ENCODE assay signal across 24 cellular contexts in genomic region chr7:78140109-78140508, GRCh38.
"Had no signal": no experiment of that assay in that cellular context is flagged by ENCODE, and none has a peak within 500 bp of the region (broad histone marks: within the 10 kb centered on the region; RNA-seq: fewer than 3 reads in every experiment).

No MANE protein-coding gene starts in this region.

- H3K36me3 Mint-ChIP-seq: natural killer cell treated with Interleukin-12 subunit alpha and Interleukin-12 subunit beta and Interleukin-15 and Interleukin-18, amount 100 ng/mL, for 72 hours had no signal

- DNase-seq: activated CD4-positive, alpha-beta T cell treated with anti-CD3 and anti-CD28 coated beads for 48 hours; activated CD4-positive, alpha-beta T cell treated with anti-CD3 and anti-CD28 coated beads, Interleukin-2, amount 50 U/mL, for 48 hours; activated CD8-positive, alpha-beta memory T cell treated with anti-CD3 and anti-CD28 coated beads, Interleukin-2, amount 50 U/mL, for 4 hours; activated effector memory CD4-positive, alpha-beta T cell treated with anti-CD3 and anti-CD28 coated beads, Interleukin-2, amount 50 U/mL, for 16 hours; activated naive CD4-positive, alpha-beta T cell treated with anti-CD3 and anti-CD28 coated beads, Interleukin-2, amount 50 U/mL, for 16 hours; activated T-cell treated with anti-CD3 and anti-CD28 coated beads, Interleukin-2, amount 50 U/mL, for 1 hour; amniotic stem cell; cortex of kidney; endodermal cell; heart right ventricle; left lung; mucosa of descending colon; right lobe of liver; stimulated activated CD4-positive, alpha-beta T cell treated with anti-CD3 and anti-CD28 coated beads, Interleukin-12 subunit alpha, Interleukin-12 subunit beta, amount 100 ng/mL, for 4 hours; stimulated activated CD4-positive, alpha-beta T cell treated with anti-CD3 and anti-CD28 coated beads, Interleukin-4, amount 100 ng/mL, for 1 hour; stimulated activated naive CD8-positive, alpha-beta T cell treated with anti-CD3 and anti-CD28 coated beads, Interleukin-15, Interleukin-2, amounts not matched to agents 100 U/mL and 50 U/mL, for 24 hours; T-helper 9 cell; upper lobe of left lung had no signal

- H3K9me3 Mint-ChIP-seq: activated T-helper 1 cell treated with anti-CD3 and anti-CD28 coated beads, Interleukin-12 subunit alpha, Interleukin-12 subunit beta, Interleukin-2, Interleukin-4 antibody, amounts not matched to agents 30 ng/mL and 10 ng/mL and 1 ng/mL, durations not matched to agents 14 hours and 24 hours and 36 hours; endodermal cell; natural killer cell treated with Interleukin-12 subunit alpha and Interleukin-12 subunit beta and Interleukin-15 and Interleukin-18, amount 100 ng/mL, for 72 hours; T-helper 1 cell treated with Interleukin-12 subunit alpha and Interleukin-12 subunit beta and Interleukin-4 antibody, amounts not matched to agents 30 μg/mL and 1 μg/mL, for 36 hours had no signal

- H3K4me3 Mint-ChIP-seq: activated T-helper 1 cell treated with anti-CD3 and anti-CD28 coated beads, Interleukin-12 subunit alpha, Interleukin-12 subunit beta, Interleukin-2, Interleukin-4 antibody, amounts not matched to agents 30 ng/mL and 10 ng/mL and 1 ng/mL, durations not matched to agents 14 hours and 24 hours and 36 hours; endodermal cell; natural killer cell treated with Interleukin-12 subunit alpha and Interleukin-12 subunit beta and Interleukin-15 and Interleukin-18, amount 100 ng/mL, for 72 hours; T-helper 1 cell treated with Interleukin-12 subunit alpha and Interleukin-12 subunit beta and Interleukin-4 antibody, amounts not matched to agents 30 μg/mL and 1 μg/mL, for 36 hours had no signal

- ATAC-seq: activated CD4-positive, CD25-positive, alpha-beta regulatory T cell treated with anti-CD3 and anti-CD28 coated beads, Interleukin-2, amount 50 U/mL, for 24 hours; esophagus mucosa; foreskin keratinocyte; left lung; mucosa of descending colon; natural killer cell treated with Interleukin-12 subunit alpha and Interleukin-12 subunit beta and Interleukin-15 and Interleukin-18, amount 100 ng/mL, for 72 hours; stimulated activated naive CD8-positive, alpha-beta T cell treated with anti-CD3 and anti-CD28 coated beads, Interleukin-15, Interleukin-2, amounts not matched to agents 100 U/mL and 50 U/mL, for 24 hours had no signal

- H3K27ac Mint-ChIP-seq: activated T-helper 1 cell treated with anti-CD3 and anti-CD28 coated beads, Interleukin-12 subunit alpha, Interleukin-12 subunit beta, Interleukin-2, Interleukin-4 antibody, amounts not matched to agents 30 ng/mL and 10 ng/mL and 1 ng/mL, durations not matched to agents 14 hours and 24 hours and 36 hours; endodermal cell; natural killer cell treated with Interleukin-12 subunit alpha and Interleukin-12 subunit beta and Interleukin-15 and Interleukin-18, amount 100 ng/mL, for 72 hours; T-helper 1 cell treated with Interleukin-12 subunit alpha and Interleukin-12 subunit beta and Interleukin-4 antibody, amounts not matched to agents 30 μg/mL and 1 μg/mL, for 36 hours had no signal
